In genomic region chr3:105561875-105562274, GRCh38 we compare ENCODE assay signal across 25 cellular contexts.
"Had no signal": no experiment of that assay in that cellular context is flagged by ENCODE, and none has a peak within 500 bp of the region (broad histone marks: within the 10 kb centered on the region; RNA-seq: fewer than 3 reads in every experiment).

No MANE protein-coding gene starts in this region.

- H3K9me3 Mint-ChIP-seq: activated B cell treated with CpG ODN at 0.5 μM for 24 hours; activated CD4-positive, alpha-beta memory T cell treated with anti-CD3 and anti-CD28 coated beads, Interleukin-2, amount 10 ng/mL, durations not matched to agents 7 days and 5 days; activated naive CD4-positive, alpha-beta T cell treated with anti-CD3 and anti-CD28 coated beads, Interleukin-2, amount 10 ng/mL, durations not matched to agents 7 days and 5 days; activated T-cell treated with anti-CD3 and anti-CD28 coated beads, Interleukin-2, amount 50 U/mL, for 72 hours; activated T-helper 2 cell treated with anti-CD3 and anti-CD28 coated beads, Interferon-gamma antibody, Interleukin-2, Interleukin-4, amounts not matched to agents 10 μg/mL and 5 μg/mL and 100 μg/mL, durations not matched to agents 14 hours and 24 hours and 36 hours; brain; central memory CD8-positive, alpha-beta T cell; IgD-negative memory B cell had no signal

- H3K4me2 ChIP-seq: KMS-11 had no signal

- H3K4me1 Mint-ChIP-seq: activated B cell treated with CpG ODN at 0.5 μM for 24 hours; activated CD4-positive, alpha-beta memory T cell treated with anti-CD3 and anti-CD28 coated beads, Interleukin-2, amount 10 ng/mL, durations not matched to agents 7 days and 5 days; activated CD4-positive, alpha-beta T cell treated with anti-CD3 and anti-CD28 coated beads for 36 hours; activated naive CD4-positive, alpha-beta T cell treated with anti-CD3 and anti-CD28 coated beads, Interleukin-2, amount 10 ng/mL, durations not matched to agents 7 days and 5 days; brain; central memory CD8-positive, alpha-beta T cell; IgD-negative memory B cell; T-cell had no signal

- H3K9me3 ChIP-seq: Peyer's patch had no signal

- H3K27me3 Mint-ChIP-seq: activated B cell treated with CpG ODN at 0.5 μM for 24 hours; activated CD4-positive, alpha-beta memory T cell treated with anti-CD3 and anti-CD28 coated beads, Interleukin-2, amount 10 ng/mL, durations not matched to agents 7 days and 5 days; activated CD4-positive, alpha-beta T cell treated with anti-CD3 and anti-CD28 coated beads for 36 hours; activated naive CD4-positive, alpha-beta T cell treated with anti-CD3 and anti-CD28 coated beads, Interleukin-2, amount 10 ng/mL, durations not matched to agents 7 days and 5 days; central memory CD8-positive, alpha-beta T cell; IgD-negative memory B cell; T-cell had no signal

- H3K36me3 ChIP-seq: Peyer's patch had no signal

- H3K4me3 ChIP-seq: Peyer's patch had no signal

- FAIRE-seq: astrocyte, TTC549 had no signal

- H3K4me1 ChIP-seq: Peyer's patch had no signal

- H3K27ac ChIP-seq: KMS-11, Peyer's patch had no signal

- H3K9ac ChIP-seq: KMS-11 had no signal

- H3K4me3 Mint-ChIP-seq: activated B cell treated with CpG ODN at 0.5 μM for 24 hours; activated CD4-positive, alpha-beta memory T cell treated with anti-CD3 and anti-CD28 coated beads, Interleukin-2, amount 10 ng/mL, durations not matched to agents 7 days and 5 days; activated CD4-positive, alpha-beta T cell treated with anti-CD3 and anti-CD28 coated beads for 36 hours; activated naive CD4-positive, alpha-beta T cell treated with anti-CD3 and anti-CD28 coated beads, Interleukin-2, amount 10 ng/mL, durations not matched to agents 7 days and 5 days; activated T-cell treated with anti-CD3 and anti-CD28 coated beads, Interleukin-2, amount 50 U/mL, for 72 hours; brain; central memory CD8-positive, alpha-beta T cell; IgD-negative memory B cell; T-cell had no signal

- H3K27me3 ChIP-seq: Peyer's patch had no signal

- DNase-seq: activated B cell treated with CpG ODN at 0.5 μM for 24 hours; activated CD4-positive, alpha-beta memory T cell treated with anti-CD3 and anti-CD28 coated beads, Interleukin-2, amount 10 ng/mL, durations not matched to agents 7 days and 5 days; activated CD4-positive, alpha-beta T cell treated with anti-CD3 and anti-CD28 coated beads for 36 hours; activated CD4-positive, alpha-beta T cell treated with anti-CD3 and anti-CD28 coated beads, Interleukin-2, amount 50 U/mL, for 1 hour; activated gamma-delta T cell treated with Interleukin-2 at 50 U/mL for 16 hours; activated naive CD4-positive, alpha-beta T cell treated with anti-CD3 and anti-CD28 coated beads, Interleukin-2, amount 10 ng/mL, durations not matched to agents 7 days and 5 days; activated T-cell treated with anti-CD3 and anti-CD28 coated beads, Interleukin-2, amount 50 U/mL, for 72 hours; amniotic stem cell; NCI-H1092; NCI-H1417; NCI-H1930; NCI-H446; NCI-H524; Peyer's patch; SHP77 treated with DMSO at 0.1 percent for 48 hours; T-cell; T-helper 2 cell; T1000 had no signal

- ATAC-seq: activated CD4-positive, alpha-beta T cell treated with anti-CD3 and anti-CD28 coated beads for 36 hours; activated T-cell treated with anti-CD3 and anti-CD28 coated beads, Interleukin-2, amount 50 U/mL, for 72 hours; T-cell had no signal

- H3K27ac Mint-ChIP-seq: activated B cell treated with CpG ODN at 0.5 μM for 24 hours; activated CD4-positive, alpha-beta memory T cell treated with anti-CD3 and anti-CD28 coated beads, Interleukin-2, amount 10 ng/mL, durations not matched to agents 7 days and 5 days; activated CD4-positive, alpha-beta T cell treated with anti-CD3 and anti-CD28 coated beads for 36 hours; activated naive CD4-positive, alpha-beta T cell treated with anti-CD3 and anti-CD28 coated beads, Interleukin-2, amount 10 ng/mL, durations not matched to agents 7 days and 5 days; activated T-cell treated with anti-CD3 and anti-CD28 coated beads, Interleukin-2, amount 50 U/mL, for 72 hours; activated T-helper 2 cell treated with anti-CD3 and anti-CD28 coated beads, Interferon-gamma antibody, Interleukin-2, Interleukin-4, amounts not matched to agents 10 μg/mL and 5 μg/mL and 100 μg/mL, durations not matched to agents 14 hours and 24 hours and 36 hours; brain; IgD-negative memory B cell; T-cell had no signal
